Comparison of ENCODE assay signal across 19 cellular contexts in genomic region chr1:119633575-119634325, GRCh38. TPM values are rescaled to one million over a fixed set of nuclear protein-coding genes. Genes with fewer than 3 reads are reported as not detected.
DNase-seq lines count a peak whose midpoint lies in the region; ATAC-seq and TF ChIP-seq lines count a peak whose summit lies in the region.
"Had no signal": no experiment of that assay in that cellular context is flagged by ENCODE, and none has a peak within 500 bp of the region (broad histone marks: within the 10 kb centered on the region; RNA-seq: fewer than 3 reads in every experiment).

No MANE protein-coding gene starts in this region.

- WGBS in heart right ventricle, 2 donors = 55 to 66% methylated on average over 4 of the region's 4 CpGs
- 81% methylated on average over 2 of the region's 4 CpGs for WGBS in mesenchymal stem cell

- no peak overlapping the region for H4K8ac ChIP-seq in mesenchymal stem cell (ENCODE audit: low read length)

- no peak overlapping the region for H2BK15ac ChIP-seq in mesenchymal stem cell (ENCODE audit: low read depth, poor library complexity, severe bottlenecking)

- peaks cover 14% of the 10 kb centered on the region for H3K79me1 ChIP-seq in mesenchymal stem cell (replicated peaks; ENCODE audit: low read length, poor library complexity, severe bottlenecking)

- H3K27ac Mint-ChIP-seq in type B pancreatic cell (peak overlapping the region; percentile 39), T-helper 17 cell (no peak overlapping the region)

- peak overlapping the region; percentile 79 for H2AK5ac ChIP-seq in mesenchymal stem cell (ENCODE audit: low read length, severe bottlenecking)

- H3K36me3 ChIP-seq in heart right ventricle (no peaks in the 10 kb centered on the region), mesenchymal stem cell (ENCODE audit: control insufficient read depth in 1 of 2, insufficient read depth in 2 of 2, low read depth in 1 of 2, low read length in 2 of 2) (peaks cover 0 to 3% of the 10 kb centered on the region in 2 experiments)

- H3K4me3 ChIP-seq in heart right ventricle (no peak overlapping the region), mesenchymal stem cell (ENCODE audit: insufficient read depth in 1 of 2, low read depth in 1 of 2, low read length in 2 of 2) (no peak overlapping the region)
- H3K4me3 ChIP-seq: SJCRH30 had no signal

- H3K4me1 Mint-ChIP-seq in type B pancreatic cell (ENCODE audit: unreplicated experiment) (peaks cover 31% of the 10 kb centered on the region), T-helper 17 cell (no peaks in the 10 kb centered on the region)

- H3K27me3 Mint-ChIP-seq in type B pancreatic cell = no peaks in the 10 kb centered on the region
- H3K27me3 Mint-ChIP-seq in T-helper 17 cell = peaks cover 50% of the 10 kb centered on the region

- no peak overlapping the region for H2BK5ac ChIP-seq in mesenchymal stem cell (ENCODE audit: low read depth, low read length, poor library complexity, severe bottlenecking)

- H3K27ac ChIP-seq in heart right ventricle (peak overlapping the region in 6 of 10 donors; percentile 24 to 96 (median 90)), mesenchymal stem cell (ENCODE audit: low read length, poor library complexity, severe bottlenecking) (no peak overlapping the region)
- H3K27ac ChIP-seq: C4-2B, SJCRH30 had no signal

- H3K4me3 Mint-ChIP-seq in type B pancreatic cell = no peak overlapping the region
- no peak overlapping the region for H3K4me3 Mint-ChIP-seq in T-helper 17 cell

- intact Hi-C loops in heart right ventricle (cut with DNase I) = loop anchor here in 4 of 10 donors (2.0 kb wide), 1 partner anchor 13 kb away; no protein-coding TSS in a partner anchor
- intact Hi-C loops in Right ventricle myocardium superior (cut with DNase I) = no loop called here

- peaks cover 0 to 17% (median 0%) of the 10 kb centered on the region in 7 donors for H3K27me3 ChIP-seq in heart right ventricle
- H3K27me3 ChIP-seq in mesenchymal stem cell (ENCODE audit: control insufficient read depth in 1 of 2, insufficient read depth in 1 of 2, low read length in 2 of 2) = no peaks in the 10 kb centered on the region
- H3K27me3 ChIP-seq: SJCRH30 had no signal

- H2BK12ac ChIP-seq in mesenchymal stem cell (ENCODE audit: low read length in 2 of 2) = no peak overlapping the region

- no peak overlapping the region for H3K4ac ChIP-seq in mesenchymal stem cell (ENCODE audit: low read depth in 1 of 2, low read length in 2 of 2)

- TF ChIP-seq CTCF in heart right ventricle (IDR thresholded peaks at IDR 0.05) = no peak
- TF ChIP-seq CTCF in type B pancreatic cell (conservative IDR thresholded peaks at IDR 0.05) = no peak
- no peak for TF ChIP-seq CTCF in GM13977 (IDR thresholded peaks at IDR 0.05; ENCODE audit: extremely low read depth, insufficient read depth, missing control alignments)

- no peaks in the 10 kb centered on the region for H3K9me3 Mint-ChIP-seq in type B pancreatic cell

- H3K4me2 ChIP-seq in mesenchymal stem cell (ENCODE audit: low read length, poor library complexity, severe bottlenecking) = no peak overlapping the region

- H3K36me3 Mint-ChIP-seq in type B pancreatic cell (peaks cover 14% of the 10 kb centered on the region), T-helper 17 cell (ENCODE audit: low read depth) (no peaks in the 10 kb centered on the region)

- DNase-seq in heart right ventricle = no peak
- no peak for DNase-seq in Right ventricle myocardium superior
- peak; percentile 32 for DNase-seq in NCI-H2171 (lab: John Stamatoyannopoulos, UW)
- no peak for DNase-seq in mesenchymal stem cell
- no peak for DNase-seq in type B pancreatic cell (ENCODE audit: extremely low spot score, unreplicated experiment)
- DNase-seq in T-helper 17 cell = no peak
- DNase-seq in GM13977 (ENCODE audit: low spot score) = no peak
- DNase-seq: DMS53; Karpas-422; MM.1S; NCI-H1105; NCI-H1694; NCI-H2107; NCI-H345; NK-92 treated with Interleukin-12 subunit alpha and Interleukin-12 subunit beta, amount 100 ng/mL, for 24 hours; RPMI8226; SJCRH30 had no signal

- H3K14ac ChIP-seq in mesenchymal stem cell (ENCODE audit: low read length in 2 of 2) = no peak overlapping the region

- no peak for ATAC-seq in heart right ventricle
- no peak for ATAC-seq in Right ventricle myocardium superior (ENCODE audit: poor library complexity)
- no peak for ATAC-seq in T-helper 17 cell

- no peak overlapping the region for H2BK120ac ChIP-seq in mesenchymal stem cell (ENCODE audit: low read depth, low read length)

- in situ Hi-C loops in GM13977 (cut with MboI; ENCODE audit: low pct_unique_long_range_greater_than_20kb, low sequenced_read_pairs, unreplicated experiment) = no loop called here

- H3K4me1 ChIP-seq in heart right ventricle = peaks cover 15 to 100% (median 79%) of the 10 kb centered on the region in 9 donors
- peaks cover 21% of the 10 kb centered on the region for H3K4me1 ChIP-seq in mesenchymal stem cell (ENCODE audit: control insufficient read depth, insufficient read depth, low read depth, low read length)

- no peak overlapping the region for H3K18ac ChIP-seq in mesenchymal stem cell (ENCODE audit: low read depth in 1 of 2, low read length in 2 of 2)

- H3K9me3 ChIP-seq in heart right ventricle (no peaks in the 10 kb centered on the region), mesenchymal stem cell (ENCODE audit: control insufficient read depth, low read length) (no peaks in the 10 kb centered on the region), T-helper 17 cell (ENCODE audit: control insufficient read depth, low read length, poor library complexity, severe bottlenecking) (no peaks in the 10 kb centered on the region)
- H3K9me3 ChIP-seq: SJCRH30 had no signal

- no peak overlapping the region for H3K23ac ChIP-seq in mesenchymal stem cell (ENCODE audit: low read length in 2 of 2)

- no peak overlapping the region for H4K91ac ChIP-seq in mesenchymal stem cell (ENCODE audit: low read length)

- no peak overlapping the region for H2AFZ ChIP-seq in mesenchymal stem cell (ENCODE audit: low read depth, low read length)

- no peak overlapping the region for H3K9ac ChIP-seq in mesenchymal stem cell (ENCODE audit: low read length)

RNA-seq across cellular contexts. Expression of gene ZNF697, which starts 14.3 kb away (rescaled TPM):
- 10 to 100 TPM in 7 of 10 donors, 1 to 10 TPM in 3; 7.7 to 14.1 (median 10.4) TPM for total RNA-seq in heart right ventricle
- polyA plus RNA-seq in heart right ventricle = 1 to 10 TPM; 2.3 to 3.1 TPM
- total RNA-seq in Right ventricle myocardium superior = 9.2 TPM
- 6.4 TPM for polyA plus RNA-seq in mesenchymal stem cell (2013, experiment 1 of 2)
- polyA plus RNA-seq in mesenchymal stem cell (2013, experiment 2 of 2) = 6.3 TPM
- total RNA-seq in type B pancreatic cell (ENCODE audit: low replicate concordance) = 9.9 and 11.8 TPM in 2 replicates
- under 1 TPM in 1 of 2 donors, not detected in 1; 0.15 TPM for total RNA-seq in T-helper 17 cell
- total RNA-seq: OCI-LY7 had no signal
